Comparison of ENCODE assay signal across 8 cellular contexts in the genomic region with DNA sequence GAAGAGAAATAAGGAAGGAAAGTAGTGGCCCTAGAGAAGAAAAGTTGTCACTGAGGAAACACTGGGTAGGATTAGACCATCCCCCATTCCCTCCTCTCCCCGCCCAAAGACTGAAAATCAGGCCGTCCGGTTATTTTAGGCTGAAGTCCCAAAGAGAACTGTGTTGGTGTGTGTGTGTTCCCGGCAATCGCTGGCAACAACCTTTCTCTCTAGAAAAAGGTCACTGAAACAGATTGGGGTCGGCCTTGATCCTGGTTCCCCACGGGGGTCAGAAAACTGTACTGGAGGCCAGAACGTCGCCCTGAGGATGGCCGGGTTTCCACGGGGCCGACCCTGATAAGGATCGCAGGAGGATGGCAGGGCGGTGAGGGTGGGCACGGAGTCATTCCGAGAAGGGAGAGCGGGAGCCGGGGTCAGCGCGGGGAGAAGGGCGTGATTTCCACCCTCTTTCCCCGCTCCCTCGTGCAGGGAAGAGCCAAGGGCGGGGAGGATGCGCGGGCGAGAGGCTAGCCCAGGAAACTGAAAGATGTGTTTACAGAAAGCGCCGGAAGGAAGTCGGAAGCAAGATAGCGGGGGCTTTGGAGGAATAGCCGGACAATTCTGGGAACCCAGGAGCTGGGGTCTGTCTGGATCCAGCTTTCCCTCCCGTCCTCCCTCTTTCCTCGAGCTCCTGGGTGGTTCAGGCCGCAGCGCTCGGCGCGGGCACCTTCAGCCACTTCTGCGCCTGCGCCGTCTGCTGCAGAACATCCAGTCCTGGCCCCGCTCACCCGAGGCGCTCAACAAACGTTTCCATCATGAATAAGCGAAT. TPM values are rescaled to one million over a fixed set of nuclear protein-coding genes. Genes with fewer than 3 reads are reported as not detected.
DNase-seq lines count a peak whose midpoint lies in the region; ATAC-seq and TF ChIP-seq lines count a peak whose summit lies in the region.

No MANE protein-coding gene starts in this region.

- H3K4me1 Mint-ChIP-seq in activated B cell treated with CpG ODN at 0.5 μM for 24 hours (peaks cover 16% of the 10 kb centered on the region), MCF 10A (ENCODE audit: insufficient read depth, unreplicated experiment) (no peaks in the 10 kb centered on the region)

- H3K36me3 ChIP-seq in liver (ENCODE audit: control insufficient read depth in 4 of 4, insufficient read depth in 3 of 4, low read depth in 1 of 4, low read length in 3 of 4) = no peaks in the 10 kb centered on the region

- 11% methylated on average over 47 of the region's 47 CpGs for WGBS in liver

- intact Hi-C loops in activated B cell treated with CpG ODN at 0.5 μM for 24 hours (cut with micrococcal nuclease) = loop anchor here (1.0 to 2.0 kb wide), 4 partner anchors 25 to 183 kb away; a partner anchor contains a TSS
- intact Hi-C loops in MCF 10A (cut with micrococcal nuclease) = no loop called here

- TF ChIP-seq RAD21 in liver (IDR thresholded peaks at IDR 0.05) = peak in 1 of 2 donors; percentile 25

- no peaks in the 10 kb centered on the region for H3K27me3 ChIP-seq in liver (ENCODE audit: control insufficient read depth in 4 of 4, insufficient read depth in 4 of 4, low read length in 3 of 4)

- H3K27me3 Mint-ChIP-seq in activated B cell treated with CpG ODN at 0.5 μM for 24 hours = no peaks in the 10 kb centered on the region
- H3K27me3 Mint-ChIP-seq in MCF 10A (ENCODE audit: insufficient read depth, unreplicated experiment) = no peaks in the 10 kb centered on the region

- peak overlapping the region; percentile 95 for H3K4me3 Mint-ChIP-seq in activated B cell treated with CpG ODN at 0.5 μM for 24 hours
- peak overlapping the region; percentile 50 for H3K4me3 Mint-ChIP-seq in MCF 10A (ENCODE audit: unreplicated experiment)

- BruUV-seq in MCF 10A (replicated peaks; lab: Mats Ljungman, UMichigan) = no TSS peak

- H3K27ac Mint-ChIP-seq in activated B cell treated with CpG ODN at 0.5 μM for 24 hours = peak overlapping the region; percentile 93
- H3K27ac Mint-ChIP-seq in MCF 10A (ENCODE audit: low read depth, unreplicated experiment) = no peak overlapping the region

- TF ChIP-seq CTCF in activated B cell treated with CpG ODN at 0.5 μM for 24 hours (IDR thresholded peaks at IDR 0.05) = no peak
- TF ChIP-seq CTCF in MCF 10A (IDR thresholded peaks at IDR 0.05; ENCODE audit: unreplicated experiment) = no peak
- no peak for TF ChIP-seq CTCF in liver (IDR thresholded peaks at IDR 0.05; ENCODE audit: low read depth, low read length, missing input control)

- peak overlapping the region in 1 of 2 donors; percentile 19 for H3K9ac ChIP-seq in liver (ENCODE audit: low read depth in 1 of 2, low read length in 2 of 2)

- H3K9me3 Mint-ChIP-seq in activated B cell treated with CpG ODN at 0.5 μM for 24 hours = peaks cover 2% of the 10 kb centered on the region
- H3K9me3 Mint-ChIP-seq in MCF 10A (ENCODE audit: unreplicated experiment) = no peaks in the 10 kb centered on the region

- POLR2A ChIA-PET in activated B cell treated with CpG ODN at 0.5 μM for 24 hours (lab: Charles Lee) (interaction anchor here (0.6 to 1.0 kb wide), 4 partner anchors 34 to 111 kb away, joined by 3 to 4 read pairs (median 3); no protein-coding TSS in a partner anchor), MCF 10A (lab: Yijun Ruan, JAX) (no interaction called here)

- H3K27ac ChIP-seq in liver (ENCODE audit: low read depth in 1 of 2, low read length in 2 of 2) = peak overlapping the region; percentile 60 to 82

- peak overlapping the region; percentile 36 to 63 (median 56) for H3K4me3 ChIP-seq in liver (ENCODE audit: low read depth in 1 of 3, low read length in 3 of 3)

- H3K9me3 ChIP-seq in liver (ENCODE audit: control insufficient read depth in 4 of 4, low read length in 3 of 4) = no peaks in the 10 kb centered on the region

- H3K36me3 Mint-ChIP-seq in activated B cell treated with CpG ODN at 0.5 μM for 24 hours (ENCODE audit: low read depth) = peaks cover 5% of the 10 kb centered on the region
- no peaks in the 10 kb centered on the region for H3K36me3 Mint-ChIP-seq in MCF 10A (ENCODE audit: insufficient read depth, unreplicated experiment)

- peaks cover 0 to 11% (median 4%) of the 10 kb centered on the region in 4 donors for H3K4me1 ChIP-seq in liver (ENCODE audit: control insufficient read depth in 4 of 4, insufficient read depth in 4 of 4, low read length in 3 of 4)

- CTCF ChIA-PET in activated B cell treated with CpG ODN at 0.5 μM for 24 hours (lab: Charles Lee) = interaction anchor here (1.0 kb wide), 1 partner anchor 24 kb away, joined by 3 read pairs; no protein-coding TSS in a partner anchor
- CTCF ChIA-PET in MCF 10A (lab: Yijun Ruan, JAX) = interaction anchor here (0.7 kb wide), 1 partner anchor 13 kb away, joined by 3 read pairs; no protein-coding TSS in a partner anchor

- DNase-seq in DMS153 (lab: John Stamatoyannopoulos, UW) (peak; percentile 37), activated B cell treated with CpG ODN at 0.5 μM for 24 hours (peak; percentile 61), MCF 10A (ENCODE audit: unreplicated experiment) (peak; percentile 43), iPS-NIHi11 (ENCODE audit: low spot score) (no peak), NCI-H82 (lab: John Stamatoyannopoulos, UW) (no peak)
- DNase-seq in stimulated activated CD4-positive, alpha-beta T cell treated with anti-CD3 and anti-CD28 coated beads, TNF-alpha, amount 100 ng/mL, for 24 hours (ENCODE audit: low read depth in 3 of 3) = peak; percentile 40 to 69 (median 42)

- ATAC-seq in HG02885 (IDR thresholded peaks at IDR 0.05; ENCODE audit: poor library complexity, unreplicated experiment) (peak; percentile 68), activated B cell treated with CpG ODN at 0.5 μM for 24 hours (ENCODE audit: low read depth) (peak; percentile 78)

TF ChIP-seq in liver, 16 proteins besides CTCF, POLR2A, EP300 and RAD21:
- TF ChIP-seq, protein P1, sequence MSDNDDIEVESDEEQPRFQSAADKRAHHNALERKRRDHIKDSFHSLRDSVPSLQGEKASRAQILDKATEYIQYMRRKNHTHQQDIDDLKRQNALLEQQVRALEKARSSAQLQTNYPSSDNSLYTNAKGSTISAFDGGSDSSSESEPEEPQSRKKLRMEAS (IDR thresholded peaks at IDR 0.05) = no peak
- TF ChIP-seq, protein P2, sequence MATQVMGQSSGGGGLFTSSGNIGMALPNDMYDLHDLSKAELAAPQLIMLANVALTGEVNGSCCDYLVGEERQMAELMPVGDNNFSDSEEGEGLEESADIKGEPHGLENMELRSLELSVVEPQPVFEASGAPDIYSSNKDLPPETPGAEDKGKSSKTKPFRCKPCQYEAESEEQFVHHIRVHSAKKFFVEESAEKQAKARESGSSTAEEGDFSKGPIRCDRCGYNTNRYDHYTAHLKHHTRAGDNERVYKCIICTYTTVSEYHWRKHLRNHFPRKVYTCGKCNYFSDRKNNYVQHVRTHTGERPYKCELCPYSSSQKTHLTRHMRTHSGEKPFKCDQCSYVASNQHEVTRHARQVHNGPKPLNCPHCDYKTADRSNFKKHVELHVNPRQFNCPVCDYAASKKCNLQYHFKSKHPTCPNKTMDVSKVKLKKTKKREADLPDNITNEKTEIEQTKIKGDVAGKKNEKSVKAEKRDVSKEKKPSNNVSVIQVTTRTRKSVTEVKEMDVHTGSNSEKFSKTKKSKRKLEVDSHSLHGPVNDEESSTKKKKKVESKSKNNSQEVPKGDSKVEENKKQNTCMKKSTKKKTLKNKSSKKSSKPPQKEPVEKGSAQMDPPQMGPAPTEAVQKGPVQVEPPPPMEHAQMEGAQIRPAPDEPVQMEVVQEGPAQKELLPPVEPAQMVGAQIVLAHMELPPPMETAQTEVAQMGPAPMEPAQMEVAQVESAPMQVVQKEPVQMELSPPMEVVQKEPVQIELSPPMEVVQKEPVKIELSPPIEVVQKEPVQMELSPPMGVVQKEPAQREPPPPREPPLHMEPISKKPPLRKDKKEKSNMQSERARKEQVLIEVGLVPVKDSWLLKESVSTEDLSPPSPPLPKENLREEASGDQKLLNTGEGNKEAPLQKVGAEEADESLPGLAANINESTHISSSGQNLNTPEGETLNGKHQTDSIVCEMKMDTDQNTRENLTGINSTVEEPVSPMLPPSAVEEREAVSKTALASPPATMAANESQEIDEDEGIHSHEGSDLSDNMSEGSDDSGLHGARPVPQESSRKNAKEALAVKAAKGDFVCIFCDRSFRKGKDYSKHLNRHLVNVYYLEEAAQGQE (IDR thresholded peaks at IDR 0.05) = no peak
- TF ChIP-seq FOXA1 (IDR thresholded peaks at IDR 0.05) (no peak), SP1 (IDR thresholded peaks at IDR 0.05) (peak; percentile 38), GABPA (IDR thresholded peaks at IDR 0.05 in 1 of 2, conservative IDR thresholded peaks at IDR 0.05 in 1 of 2) (peak; percentile 34 to 44), NR2F2 (IDR thresholded peaks at IDR 0.05) (peak; percentile 98), YY1 (IDR thresholded peaks at IDR 0.05) (no peak), HNF4A (conservative IDR thresholded peaks at IDR 0.05) (no peak), JUND (IDR thresholded peaks at IDR 0.05) (no peak), TAF1 (conservative IDR thresholded peaks at IDR 0.05) (no peak), HNF4G (IDR thresholded peaks at IDR 0.05) (no peak), EGR1 (IDR thresholded peaks at IDR 0.05; ENCODE audit: low read depth in 2 of 2) (peak in 1 of 2 donors; percentile 29), RXRA (IDR thresholded peaks at IDR 0.05) (peak; percentile 30 to 56), FOXA2 (IDR thresholded peaks at IDR 0.05) (no peak)
- TF ChIP-seq, protein P3, sequence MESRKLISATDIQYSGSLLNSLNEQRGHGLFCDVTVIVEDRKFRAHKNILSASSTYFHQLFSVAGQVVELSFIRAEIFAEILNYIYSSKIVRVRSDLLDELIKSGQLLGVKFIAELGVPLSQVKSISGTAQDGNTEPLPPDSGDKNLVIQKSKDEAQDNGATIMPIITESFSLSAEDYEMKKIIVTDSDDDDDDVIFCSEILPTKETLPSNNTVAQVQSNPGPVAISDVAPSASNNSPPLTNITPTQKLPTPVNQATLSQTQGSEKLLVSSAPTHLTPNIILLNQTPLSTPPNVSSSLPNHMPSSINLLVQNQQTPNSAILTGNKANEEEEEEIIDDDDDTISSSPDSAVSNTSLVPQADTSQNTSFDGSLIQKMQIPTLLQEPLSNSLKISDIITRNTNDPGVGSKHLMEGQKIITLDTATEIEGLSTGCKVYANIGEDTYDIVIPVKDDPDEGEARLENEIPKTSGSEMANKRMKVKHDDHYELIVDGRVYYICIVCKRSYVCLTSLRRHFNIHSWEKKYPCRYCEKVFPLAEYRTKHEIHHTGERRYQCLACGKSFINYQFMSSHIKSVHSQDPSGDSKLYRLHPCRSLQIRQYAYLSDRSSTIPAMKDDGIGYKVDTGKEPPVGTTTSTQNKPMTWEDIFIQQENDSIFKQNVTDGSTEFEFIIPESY (IDR thresholded peaks at IDR 0.05) = no peak
- TF ChIP-seq, protein P4, sequence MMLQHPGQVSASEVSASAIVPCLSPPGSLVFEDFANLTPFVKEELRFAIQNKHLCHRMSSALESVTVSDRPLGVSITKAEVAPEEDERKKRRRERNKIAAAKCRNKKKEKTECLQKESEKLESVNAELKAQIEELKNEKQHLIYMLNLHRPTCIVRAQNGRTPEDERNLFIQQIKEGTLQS (IDR thresholded peaks at IDR 0.05) = no peak

RNA-seq across cellular contexts. Expression of a gene that starts 25.3 kb away (rescaled TPM):
- total RNA-seq in activated B cell treated with CpG ODN at 0.5 μM for 24 hours = 34.1 and 43.8 TPM in 2 replicates
- 10.3 and 15.8 TPM in 2 replicates for total RNA-seq in MCF 10A (2022)
- total RNA-seq in liver = 10 to 100 TPM; 15.1 to 19.2 TPM
- polyA plus RNA-seq in liver = 1 to 10 TPM; 3.9 to 4.6 TPM

Comparison
In these comparisons a context has a peak if more than half of its experiments do, and no peak if none do; other contexts are left out.
1. DNase-seq: peak in DMS153 (single experiment), activated B cell treated with CpG ODN at 0.5 μM for 24 hours (single experiment), MCF 10A (single experiment) and stimulated activated CD4-positive, alpha-beta T cell treated with anti-CD3 and anti-CD28 coated beads, TNF-alpha, amount 100 ng/mL, for 24 hours (3 of 3); none in iPS-NIHi11 (single experiment) and NCI-H82 (single experiment).